9 cellular contexts compared by ENCODE assay signal in the genomic region with DNA sequence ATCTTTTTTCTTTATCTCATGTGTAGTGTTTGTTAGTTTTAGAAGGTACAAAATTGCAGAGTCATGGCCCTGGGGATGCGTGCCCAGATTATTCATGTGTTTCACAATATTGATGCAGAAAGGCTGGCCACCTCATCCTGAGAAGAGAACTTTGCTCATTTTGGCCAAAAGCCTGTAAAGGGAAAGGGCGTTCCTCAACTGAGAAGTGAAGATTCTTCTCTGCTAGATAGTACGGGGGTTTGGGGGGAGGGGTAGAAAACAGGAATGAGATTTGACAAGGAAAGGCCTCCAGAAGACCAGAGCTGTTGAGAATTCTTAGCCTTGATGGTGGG. TPM values are rescaled to one million over a fixed set of nuclear protein-coding genes. Genes with fewer than 3 reads are reported as not detected.
A peak's percentile ranks its signal among the peaks of the same experiment; 100 is the strongest.
DNase-seq lines count a peak whose midpoint lies in the region; ATAC-seq, FAIRE-seq and TF ChIP-seq lines count a peak whose summit lies in the region.
"Had no signal": no experiment of that assay in that cellular context is flagged by ENCODE, and none has a peak within 500 bp of the region (broad histone marks: within the 10 kb centered on the region; RNA-seq: fewer than 3 reads in every experiment).

No MANE protein-coding gene starts in this region.

- H2AFZ ChIP-seq in PC-3 (ENCODE audit: low read length): no peak overlapping the region
- H2AFZ ChIP-seq in osteoblast (ENCODE audit: low read length): peak overlapping the region; percentile 55

- no peak for TF ChIP-seq CTCF in PC-3 (conservative IDR thresholded peaks at IDR 0.05; ENCODE audit: low read depth, low read length)
- TF ChIP-seq CTCF in osteoblast (IDR thresholded peaks at IDR 0.05; ENCODE audit: extremely low read depth, low read depth, low read length): no peak

- POLR2A ChIA-PET in PC-3 (lab: Charles Lee; ENCODE audit: unreplicated experiment): no interaction called here

- H3K27ac ChIP-seq in PC-3 (ENCODE audit: low read length): peak overlapping the region; percentile 99
- H3K27ac ChIP-seq in osteoblast (ENCODE audit: low read depth, low read length): peak overlapping the region; percentile 88
- H3K27ac ChIP-seq: BLaER1 had no signal

- no peaks in the 10 kb centered on the region for H3K9me3 ChIP-seq in PC-3 (ENCODE audit: low read length)
- no peaks in the 10 kb centered on the region for H3K9me3 ChIP-seq in osteoblast (ENCODE audit: low read depth, low read length)
- H3K9me3 ChIP-seq: BLaER1 had no signal

- H3K9me2 ChIP-seq in PC-3 (replicated peaks; ENCODE audit: low read length): no peaks in the 10 kb centered on the region

- H3F3A ChIP-seq in PC-3 (ENCODE audit: low read length, unreplicated experiment): peaks cover 3% of the 10 kb centered on the region

- ATAC-seq in PC-3 (peak; percentile 29), HG03175 (IDR thresholded peaks at IDR 0.05; ENCODE audit: unreplicated experiment) (no peak)

- DNase-seq in NCI-H82 (lab: John Stamatoyannopoulos, UW): peak; percentile 40
- DNase-seq in NCI-H82 treated with DMSO at 0.1 percent for 48 hours (lab: John Stamatoyannopoulos, UW; ENCODE audit: unreplicated experiment): no peak
- peak; percentile 91 for DNase-seq in PC-3
- peak; percentile 96 for DNase-seq in fibroblast of peridontal ligament (ENCODE audit: extremely low read depth)
- peak; percentile 89 for DNase-seq in osteoblast (ENCODE audit: insufficient read length, low spot score, missing footprints)
- DNase-seq in activated CD4-positive, CD25-positive, alpha-beta regulatory T cell (lab: John Stamatoyannopoulos, UW): no peak
- no peak for DNase-seq in frontal cortex (ENCODE audit: low spot score in 2 of 2)

- CTCF ChIA-PET in PC-3 (lab: Charles Lee): interaction anchor here (0.6 kb wide), 1 partner anchor 9 kb away, joined by 5 read pairs; no protein-coding TSS in a partner anchor

- BruUV-seq in PC-3 (replicated peaks; lab: Mats Ljungman, UMichigan): no TSS peak

- peaks cover 78% of the 10 kb centered on the region for H3K79me2 ChIP-seq in PC-3 (ENCODE audit: low read length)
- peaks cover 44% of the 10 kb centered on the region for H3K79me2 ChIP-seq in osteoblast (ENCODE audit: insufficient read depth, low read length)

- H3K4me3 ChIP-seq in PC-3 (ENCODE audit: low read length): peak overlapping the region; percentile 93
- H3K4me3 ChIP-seq in osteoblast (ENCODE audit: insufficient read depth, low read length): peak overlapping the region; percentile 75
- H3K4me3 ChIP-seq: BLaER1 had no signal

- H3K36me3 ChIP-seq in PC-3 (ENCODE audit: low read depth, low read length) (peaks cover 22% of the 10 kb centered on the region), osteoblast (ENCODE audit: insufficient read depth, low read length) (peaks cover 6% of the 10 kb centered on the region)
- H3K36me3 ChIP-seq: BLaER1 had no signal

- intact Hi-C loops in PC-3 (cut with micrococcal nuclease): loop anchor here (5.0 kb wide), 1 partner anchor 52 kb away; no protein-coding TSS in a partner anchor

- H3K4me1 ChIP-seq in PC-3 (ENCODE audit: insufficient read depth, low read length) (peaks cover 42% of the 10 kb centered on the region), osteoblast (ENCODE audit: insufficient read depth, low read length) (peaks cover 44% of the 10 kb centered on the region)
- H3K4me1 ChIP-seq: BLaER1 had no signal

- no peak for FAIRE-seq in frontal cortex (lab: Jason Lieb, UNC)

- H3K27me3 ChIP-seq in PC-3 (ENCODE audit: low read length) (no peaks in the 10 kb centered on the region), osteoblast (ENCODE audit: insufficient read depth, low read length) (no peaks in the 10 kb centered on the region)
- H3K27me3 ChIP-seq: BLaER1 had no signal

- H4K20me1 ChIP-seq in PC-3 (ENCODE audit: low read length) (peaks cover 20% of the 10 kb centered on the region), osteoblast (ENCODE audit: insufficient read depth, low read length) (no peaks in the 10 kb centered on the region)
- H4K20me1 ChIP-seq: BLaER1 had no signal

- H3K9ac ChIP-seq in PC-3 (ENCODE audit: low read length): peak overlapping the region; percentile 99
- H3K9ac ChIP-seq: BLaER1 had no signal

- peak overlapping the region; percentile 89 for H3K4me2 ChIP-seq in PC-3 (ENCODE audit: low read length)
- H3K4me2 ChIP-seq in osteoblast (ENCODE audit: insufficient read depth, low read length): peak overlapping the region; percentile 84
- H3K4me2 ChIP-seq: BLaER1 had no signal

RNA-seq across cellular contexts. Expression of a gene that starts 1.7 kb away (rescaled TPM):
- 99.3 and 105 TPM in 2 replicates for total RNA-seq in PC-3 (2014; rRNA removed)
- total RNA-seq in osteoblast: 72.7 and 81.9 TPM in 2 replicates
- 3.7 TPM for total RNA-seq in frontal cortex

Comparison
In these comparisons a context has a peak if more than half of its experiments do, and no peak if none do; other contexts are left out.
1. DNase-seq: peak in NCI-H82 (single experiment), PC-3 (single experiment), fibroblast of peridontal ligament (single experiment) and osteoblast (single experiment); none in NCI-H82 treated with DMSO at 0.1 percent for 48 hours (single experiment), activated CD4-positive, CD25-positive, alpha-beta regulatory T cell (0 of 4) and frontal cortex (0 of 2).
2. RNA of a gene that starts 1.7 kb away (total RNA-seq): 99.3 to 105 TPM in PC-3 and 72.7 to 81.9 TPM in osteoblast; 3.7 TPM in frontal cortex (single experiment); every median in the first group is over 10 times any median in the second.